31 cellular contexts compared by ENCODE assay signal in genomic region chr12:125336246-125336645, GRCh38.
DNase-seq lines count a peak whose midpoint lies in the region; ATAC-seq, FAIRE-seq and TF ChIP-seq lines count a peak whose summit lies in the region.
"Had no signal": no experiment of that assay in that cellular context is flagged by ENCODE, and none has a peak within 500 bp of the region (broad histone marks: within the 10 kb centered on the region; RNA-seq: fewer than 3 reads in every experiment).

No MANE protein-coding gene starts in this region.

- no peak overlapping the region for H3K4me2 ChIP-seq in HepG2 (ENCODE audit: low read depth, low read length)
- no peak overlapping the region for H3K4me2 ChIP-seq in neural cell (ENCODE audit: low read length)
- H3K4me2 ChIP-seq: A549; BLaER1; BLaER1 treated with 17β-estradiol and CSF1 and Interleukin-3, amounts not matched to agents 10 nM and 100 nM had no signal

- H3K79me2 ChIP-seq in HepG2 (ENCODE audit: insufficient read depth, low read length) (no peaks in the 10 kb centered on the region), neural cell (replicated peaks; ENCODE audit: insufficient read depth, low read length) (no peaks in the 10 kb centered on the region)

- no TSS peak for BruUV-seq in HepG2 (replicated peaks; lab: Mats Ljungman, UMichigan)

- no peaks in the 10 kb centered on the region for H3K9me2 ChIP-seq in neural cell (ENCODE audit: insufficient read depth, low read length)

- CTCF ChIA-PET in HepG2 (lab: Yijun Ruan, JAX; ENCODE audit: low intra/inter-chr PET ratio, low total read pairs) = no interaction called here

- WGBS in HepG2 (ENCODE audit: low lambda C conversion rate) = 7% methylated on average over 4 of the region's 4 CpGs
- WGBS in right lobe of liver (ENCODE audit: insufficient coverage, low coverage, low lambda C conversion rate, missing lambda C conversion rate) = 61% methylated on average over 4 of the region's 4 CpGs

- H3K4me3 ChIP-seq in HepG2 (replicated peaks in 1 of 3; ENCODE audit: insufficient read depth in 1 of 3, low read depth in 2 of 3, low read length in 3 of 3) (no peak overlapping the region), right lobe of liver (no peak overlapping the region), neural cell (ENCODE audit: low read length) (no peak overlapping the region)
- H3K4me3 ChIP-seq: A549; BLaER1; BLaER1 treated with 17β-estradiol and CSF1 and Interleukin-3, amounts not matched to agents 10 nM and 100 nM had no signal

- H2AFZ ChIP-seq in HepG2 (ENCODE audit: low read length) (no peak overlapping the region), neural cell (ENCODE audit: low read depth, low read length) (no peak overlapping the region)

- no peaks in the 10 kb centered on the region for H3K9me3 ChIP-seq in HepG2 (ENCODE audit: low read length)
- H3K9me3 ChIP-seq in right lobe of liver = no peaks in the 10 kb centered on the region
- H3K9me3 ChIP-seq in neural cell (ENCODE audit: low read length) = no peaks in the 10 kb centered on the region
- H3K9me3 ChIP-seq: A549; BE2C; BLaER1; BLaER1 treated with 17β-estradiol and CSF1 and Interleukin-3, amounts not matched to agents 10 nM and 100 nM; Caco-2 had no signal

- no peak for FAIRE-seq in HepG2 (lab: Jason Lieb, UNC)
- FAIRE-seq: A204.1, A549, D721Med had no signal

- peaks cover 0 to 3% of the 10 kb centered on the region in 2 experiments; a peak in 3 of 5 replicates for H3K27me3 ChIP-seq in HepG2 (ENCODE audit: control insufficient read depth in 1 of 2, insufficient read depth in 2 of 2, low read length in 2 of 2)
- no peaks in the 10 kb centered on the region for H3K27me3 ChIP-seq in right lobe of liver
- H3K27me3 ChIP-seq in neural cell (ENCODE audit: insufficient read depth, low read depth, low read length) = no peaks in the 10 kb centered on the region
- H3K27me3 ChIP-seq: BLaER1; BLaER1 treated with 17β-estradiol and CSF1 and Interleukin-3, amounts not matched to agents 10 nM and 100 nM had no signal

- TF ChIP-seq EP300 in HepG2 (IDR thresholded peaks at IDR 0.05; ENCODE audit: low read depth in 2 of 2, low read length in 2 of 2) (no peak), HepG2 (CRISPR knock-in tag; IDR thresholded peaks at IDR 0.05; ENCODE audit: borderline replicate concordance) (no peak), neural cell (conservative IDR thresholded peaks at IDR 0.05; ENCODE audit: poor library complexity, severe bottlenecking) (no peak)

- no peak for DNase-seq in HepG2 (ENCODE audit: low spot score)
- DNase-seq in right lobe of liver = no peak
- DNase-seq: 8988T; ACHN; AML-193; BE2C; C1 segment of cervical spinal cord; Caco-2; Calu3; CD4-positive, alpha-beta memory T cell; CD4-positive, alpha-beta T cell; CD4-positive, CD25-positive, alpha-beta regulatory T cell; CD8-positive, alpha-beta memory T cell; CD8-positive, alpha-beta T cell; COR-L47; DMS 273 treated with DMSO at 0.1 percent for 48 hours; DMS153; DMS53; DMS79; DMS79 treated with DMSO at 0.1 percent for 48 hours; DND-41; EL had no signal

- H3K27ac ChIP-seq in HepG2 (ENCODE audit: extremely low read length, insufficient read depth, low read length) (no peak overlapping the region), right lobe of liver (no peak overlapping the region), neural cell (ENCODE audit: low read length) (peak overlapping the region; percentile 25)
- H3K27ac ChIP-seq: 22Rv1; A549; BLaER1; BLaER1 treated with 17β-estradiol and CSF1 and Interleukin-3, amounts not matched to agents 10 nM and 100 nM; C4-2B had no signal

- no peaks in the 10 kb centered on the region for H3F3A ChIP-seq in neural cell (ENCODE audit: insufficient read depth, low read length, poor library complexity, severe bottlenecking)

- TF ChIP-seq RAD21 in HepG2 (CRISPR knock-in tag; IDR thresholded peaks at IDR 0.05) (no peak), neural cell (conservative IDR thresholded peaks at IDR 0.05) (no peak)

- POLR2A ChIA-PET in HepG2 (lab: Yijun Ruan, JAX) = no interaction called here

- TF ChIP-seq CTCF in HepG2 (CRISPR knock-in tag; IDR thresholded peaks at IDR 0.05) = no peak
- TF ChIP-seq CTCF in right lobe of liver (IDR thresholded peaks at IDR 0.05) = no peak
- TF ChIP-seq CTCF in neural cell (IDR thresholded peaks at IDR 0.05; ENCODE audit: poor library complexity, severe bottlenecking) = no peak

- in situ Hi-C loops in HepG2 (cut with HindIII; ENCODE audit: extremely low pct_ligation_motif_present, low pct_unique_long_range_greater_than_20kb) = no loop called here

- no peak overlapping the region for H3K9ac ChIP-seq in HepG2 (ENCODE audit: insufficient read depth, low read depth, low read length)
- H3K9ac ChIP-seq in neural cell (ENCODE audit: low read length) = no peak overlapping the region
- H3K9ac ChIP-seq: BLaER1; BLaER1 treated with 17β-estradiol and CSF1 and Interleukin-3, amounts not matched to agents 10 nM and 100 nM had no signal

- H3K4me1 ChIP-seq in HepG2 (ENCODE audit: insufficient read depth, low read length) (no peaks in the 10 kb centered on the region), right lobe of liver (peaks cover 0 to 2% (median 0%) of the 10 kb centered on the region in 4 donors)
- H3K4me1 ChIP-seq: A549, BE2C, BLaER1, Caco-2 had no signal

- ATAC-seq in HepG2 (no peak), right lobe of liver (no peak), GM18861 (IDR thresholded peaks at IDR 0.05; ENCODE audit: unreplicated experiment) (no peak)
- ATAC-seq: A549; CD8-positive, alpha-beta T cell had no signal

- H4K20me1 ChIP-seq in HepG2 (ENCODE audit: insufficient read depth, low read length) (no peaks in the 10 kb centered on the region), neural cell (ENCODE audit: insufficient read depth) (no peaks in the 10 kb centered on the region)
- H4K20me1 ChIP-seq: BLaER1; BLaER1 treated with 17β-estradiol and CSF1 and Interleukin-3, amounts not matched to agents 10 nM and 100 nM had no signal

- H3K36me3 ChIP-seq in HepG2 (replicated peaks in 1 of 2; ENCODE audit: control insufficient read depth in 1 of 2, insufficient read depth in 2 of 2, low read length in 2 of 2) (no peaks in the 10 kb centered on the region), right lobe of liver (no peaks in the 10 kb centered on the region), neural cell (ENCODE audit: insufficient read depth, low read length) (no peaks in the 10 kb centered on the region)
- H3K36me3 ChIP-seq: BE2C; BLaER1; BLaER1 treated with 17β-estradiol and CSF1 and Interleukin-3, amounts not matched to agents 10 nM and 100 nM had no signal

- intact Hi-C loops in HepG2 (cut with micrococcal nuclease; ENCODE audit: unreplicated experiment) = no loop called here
- intact Hi-C loops in right lobe of liver (cut with DNase I) = loop anchor here in 1 of 2 donors (10.0 kb wide), 1 partner anchor 69 kb away; no protein-coding TSS in a partner anchor

- TF ChIP-seq POLR2A in HepG2 (IDR thresholded peaks at IDR 0.05; ENCODE audit: insufficient read depth in 1 of 2, low read depth in 2 of 2, low read length in 2 of 2) (no peak), right lobe of liver (IDR thresholded peaks at IDR 0.05) (no peak)

TF ChIP-seq in HepG2, 621 proteins besides CTCF, POLR2A, EP300 and RAD21:
- TF ChIP-seq ZNF329 (CRISPR knock-in tag; IDR thresholded peaks at IDR 0.05; ENCODE audit: low read depth) = peak; percentile 90
- no peak for TF ChIP-seq SYNCRIP (IDR thresholded peaks at IDR 0.05; ENCODE audit: insufficient read depth, low read depth, low read length)

TF ChIP-seq in neural cell, 6 proteins besides CTCF, POLR2A, EP300 and RAD21:
- TF ChIP-seq POLR2AphosphoS5 (IDR thresholded peaks at IDR 0.05) (no peak), SMC3 (conservative IDR thresholded peaks at IDR 0.05; ENCODE audit: poor library complexity) (no peak), EZH2 (IDR thresholded peaks at IDR 0.05; ENCODE audit: borderline replicate concordance, insufficient read depth, low read length, poor library complexity, severe bottlenecking) (no peak), TAF1 (IDR thresholded peaks at IDR 0.05; ENCODE audit: low read depth) (no peak), MXI1 (conservative IDR thresholded peaks at IDR 0.05; ENCODE audit: poor library complexity, severe bottlenecking) (no peak)
- TF ChIP-seq, protein P1, sequence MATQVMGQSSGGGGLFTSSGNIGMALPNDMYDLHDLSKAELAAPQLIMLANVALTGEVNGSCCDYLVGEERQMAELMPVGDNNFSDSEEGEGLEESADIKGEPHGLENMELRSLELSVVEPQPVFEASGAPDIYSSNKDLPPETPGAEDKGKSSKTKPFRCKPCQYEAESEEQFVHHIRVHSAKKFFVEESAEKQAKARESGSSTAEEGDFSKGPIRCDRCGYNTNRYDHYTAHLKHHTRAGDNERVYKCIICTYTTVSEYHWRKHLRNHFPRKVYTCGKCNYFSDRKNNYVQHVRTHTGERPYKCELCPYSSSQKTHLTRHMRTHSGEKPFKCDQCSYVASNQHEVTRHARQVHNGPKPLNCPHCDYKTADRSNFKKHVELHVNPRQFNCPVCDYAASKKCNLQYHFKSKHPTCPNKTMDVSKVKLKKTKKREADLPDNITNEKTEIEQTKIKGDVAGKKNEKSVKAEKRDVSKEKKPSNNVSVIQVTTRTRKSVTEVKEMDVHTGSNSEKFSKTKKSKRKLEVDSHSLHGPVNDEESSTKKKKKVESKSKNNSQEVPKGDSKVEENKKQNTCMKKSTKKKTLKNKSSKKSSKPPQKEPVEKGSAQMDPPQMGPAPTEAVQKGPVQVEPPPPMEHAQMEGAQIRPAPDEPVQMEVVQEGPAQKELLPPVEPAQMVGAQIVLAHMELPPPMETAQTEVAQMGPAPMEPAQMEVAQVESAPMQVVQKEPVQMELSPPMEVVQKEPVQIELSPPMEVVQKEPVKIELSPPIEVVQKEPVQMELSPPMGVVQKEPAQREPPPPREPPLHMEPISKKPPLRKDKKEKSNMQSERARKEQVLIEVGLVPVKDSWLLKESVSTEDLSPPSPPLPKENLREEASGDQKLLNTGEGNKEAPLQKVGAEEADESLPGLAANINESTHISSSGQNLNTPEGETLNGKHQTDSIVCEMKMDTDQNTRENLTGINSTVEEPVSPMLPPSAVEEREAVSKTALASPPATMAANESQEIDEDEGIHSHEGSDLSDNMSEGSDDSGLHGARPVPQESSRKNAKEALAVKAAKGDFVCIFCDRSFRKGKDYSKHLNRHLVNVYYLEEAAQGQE (IDR thresholded peaks at IDR 0.05; ENCODE audit: borderline replicate concordance) = no peak
